In genomic region chr13:101726681-101727080, GRCh38 we compare ENCODE assay signal across 1 cellular context.
TF ChIP-seq lines count a peak whose summit lies in the region.

No MANE protein-coding gene starts in this region.

TF ChIP-seq in GM23338, 12 proteins besides CTCF, POLR2A, EP300 and RAD21 (continued from another document):
- TF ChIP-seq ZNF462 (CRISPR knock-in tag; IDR thresholded peaks at IDR 0.05) (no peak), ZNF331 (CRISPR knock-in tag; IDR thresholded peaks at IDR 0.05; ENCODE audit: low read depth) (no peak), EZH2phosphoT487 (IDR thresholded peaks at IDR 0.05; ENCODE audit: unreplicated experiment) (no peak)
